In the genomic region with DNA sequence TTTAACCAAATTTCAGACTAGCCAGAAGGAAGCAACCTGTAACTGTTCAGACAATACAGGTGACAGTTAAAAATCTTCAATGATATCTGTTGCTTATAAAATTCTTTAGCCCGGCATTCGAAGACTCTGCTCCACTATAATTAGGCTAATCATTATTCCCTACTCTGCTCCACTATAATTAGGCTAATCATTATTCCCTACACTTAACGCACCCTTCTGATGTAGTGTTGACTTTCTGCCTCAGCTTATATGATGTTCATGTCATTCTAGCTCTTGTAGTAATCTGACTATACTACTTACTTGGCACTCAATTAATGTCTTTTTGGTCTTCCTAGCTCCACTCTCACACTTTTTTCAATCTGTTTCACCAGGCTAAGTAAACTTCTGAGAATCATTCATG, we compare ENCODE assay signal across 19 cellular contexts.
"Had no signal": no experiment of that assay in that cellular context is flagged by ENCODE, and none has a peak within 500 bp of the region (broad histone marks: within the 10 kb centered on the region; RNA-seq: fewer than 3 reads in every experiment).

No MANE protein-coding gene starts in this region.

- H3K27ac Mint-ChIP-seq: naive thymus-derived CD4-positive, alpha-beta T cell; nephron progenitor cell; stimulated activated memory B cell treated with anti-CD40 and anti-IgM and Interleukin-4, amounts not matched to agents 10 μg/mL and 1 μg/mL and 100 μg/mL, for 72 hours; stimulated activated naive CD8-positive, alpha-beta T cell treated with anti-CD3 and anti-CD28 coated beads, Interleukin-15, Interleukin-2, amounts not matched to agents 100 ng/mL and 50 ng/mL, for 24 hours had no signal

- ATAC-seq: esophagus mucosa; gastrocnemius medialis; heart right ventricle; naive thymus-derived CD4-positive, alpha-beta T cell; psoas muscle; right lobe of liver; stimulated activated memory B cell treated with anti-CD40 and anti-IgM and Interleukin-4, amounts not matched to agents 10 μg/mL and 1 μg/mL and 100 μg/mL, for 72 hours had no signal

- H3K27me3 ChIP-seq: gastrocnemius medialis, heart right ventricle, right lobe of liver, spleen, testis, transverse colon had no signal

- DNase-seq: effector memory CD4-positive, alpha-beta T cell; gastrocnemius medialis; heart right ventricle; hypothalamus; kidney glomerular epithelial cell; naive thymus-derived CD4-positive, alpha-beta T cell; nephron progenitor cell; psoas muscle; retina; spleen; stimulated activated CD4-positive, alpha-beta T cell treated with anti-CD3 and anti-CD28 coated beads, Interleukin-15, amount 100 ng/mL, for 24 hours; stimulated activated CD4-positive, alpha-beta T cell treated with anti-CD3 and anti-CD28 coated beads, Interleukin-1b, Interleukin-23, amount 100 ng/mL, for 48 hours; stimulated activated CD4-positive, alpha-beta T cell treated with anti-CD3 and anti-CD28 coated beads, Interleukin-4, amount 100 ng/mL, for 24 hours; testis; transverse colon had no signal

- H3K27me3 Mint-ChIP-seq: naive thymus-derived CD4-positive, alpha-beta T cell; stimulated activated memory B cell treated with anti-CD40 and anti-IgM and Interleukin-4, amounts not matched to agents 10 μg/mL and 1 μg/mL and 100 μg/mL, for 72 hours; stimulated activated naive CD8-positive, alpha-beta T cell treated with anti-CD3 and anti-CD28 coated beads, Interleukin-15, Interleukin-2, amounts not matched to agents 100 ng/mL and 50 ng/mL, for 24 hours had no signal

- H3K9me3 Mint-ChIP-seq: naive thymus-derived CD4-positive, alpha-beta T cell; nephron progenitor cell; stimulated activated memory B cell treated with anti-CD40 and anti-IgM and Interleukin-4, amounts not matched to agents 10 μg/mL and 1 μg/mL and 100 μg/mL, for 72 hours; stimulated activated naive CD8-positive, alpha-beta T cell treated with anti-CD3 and anti-CD28 coated beads, Interleukin-15, Interleukin-2, amounts not matched to agents 100 ng/mL and 50 ng/mL, for 24 hours had no signal

- H3K4me3 ChIP-seq: gastrocnemius medialis, heart right ventricle, psoas muscle, right lobe of liver, spleen, testis, transverse colon had no signal

- H3K27ac ChIP-seq: gastrocnemius medialis, heart right ventricle, psoas muscle, right lobe of liver, spleen, testis, transverse colon had no signal

- H3K4me1 ChIP-seq: gastrocnemius medialis, heart right ventricle, psoas muscle, right lobe of liver, testis had no signal

- H3K4me3 Mint-ChIP-seq: naive thymus-derived CD4-positive, alpha-beta T cell; nephron progenitor cell; stimulated activated memory B cell treated with anti-CD40 and anti-IgM and Interleukin-4, amounts not matched to agents 10 μg/mL and 1 μg/mL and 100 μg/mL, for 72 hours; stimulated activated naive CD8-positive, alpha-beta T cell treated with anti-CD3 and anti-CD28 coated beads, Interleukin-15, Interleukin-2, amounts not matched to agents 100 ng/mL and 50 ng/mL, for 24 hours had no signal

- H3K36me3 ChIP-seq: gastrocnemius medialis, heart right ventricle, right lobe of liver, spleen, transverse colon had no signal

- H3K4me1 Mint-ChIP-seq: nephron progenitor cell had no signal

- H3K9me3 ChIP-seq: gastrocnemius medialis, heart right ventricle, psoas muscle, right lobe of liver, spleen, testis, transverse colon had no signal
